ENCODE assay signal across 9 cellular contexts in the genomic region with DNA sequence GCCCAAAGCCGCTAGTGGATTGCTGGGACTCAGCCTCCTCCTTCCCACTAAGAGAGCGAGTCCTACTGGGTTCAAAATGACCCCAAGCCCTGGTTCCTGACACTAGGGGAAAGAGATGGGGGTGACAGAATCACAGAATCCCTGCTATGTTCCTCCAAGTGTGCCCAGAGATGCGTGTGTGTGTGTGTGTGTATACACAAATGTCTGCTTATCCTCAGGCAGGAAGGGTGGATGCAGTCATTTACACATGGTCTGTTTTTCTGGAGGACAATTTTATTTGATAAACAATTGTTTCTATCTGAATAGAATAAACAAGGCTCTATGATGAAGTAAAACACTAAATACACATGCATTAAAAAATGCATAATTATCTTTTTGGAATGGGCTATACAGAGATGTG. TPM values are rescaled to one million over a fixed set of nuclear protein-coding genes. Genes with fewer than 3 reads are reported as not detected.
DNase-seq lines count a peak whose midpoint lies in the region; ATAC-seq and TF ChIP-seq lines count a peak whose summit lies in the region.
"Had no signal": no experiment of that assay in that cellular context is flagged by ENCODE, and none has a peak within 500 bp of the region (broad histone marks: within the 10 kb centered on the region; RNA-seq: fewer than 3 reads in every experiment).

No MANE protein-coding gene starts in this region.

- H3K9me3 ChIP-seq in CD4-positive, alpha-beta T cell (ENCODE audit: control insufficient read depth, low read length), result no peaks in the 10 kb centered on the region
- H3K9me3 ChIP-seq in HUES64 (ENCODE audit: insufficient read depth, low read depth, low read length) (no peaks in the 10 kb centered on the region), duodenal mucosa (ENCODE audit: control insufficient read depth in 1 of 2, low read length in 2 of 2) (no peaks in the 10 kb centered on the region)

- POLR2A ChIA-PET in CD4-positive, alpha-beta T cell (lab: Charles Lee), result interaction anchor here (0.9 kb wide), 1 partner anchor 31 kb away, joined by 3 read pairs; no protein-coding TSS in a partner anchor

- H3K27ac Mint-ChIP-seq in CD4-positive, alpha-beta T cell, result no peak overlapping the region
- H3K27ac Mint-ChIP-seq in osteocyte (ENCODE audit: unreplicated experiment), result peak overlapping the region; percentile 94

- no peak overlapping the region for H3K27ac ChIP-seq in CD4-positive, alpha-beta T cell (ENCODE audit: low read depth, low read length)
- H3K27ac ChIP-seq in HUES64 (ENCODE audit: low read depth, low read length) (no peak overlapping the region), duodenal mucosa (ENCODE audit: low read depth, low read length) (peak overlapping the region; percentile 50)

- CTCF ChIA-PET in CD4-positive, alpha-beta T cell (lab: Charles Lee), result interaction anchor here (1.6 kb wide), 1 partner anchor 23 kb away, joined by 4 read pairs; no protein-coding TSS in a partner anchor

- peaks cover 62% of the 10 kb centered on the region for H3K27me3 ChIP-seq in CD4-positive, alpha-beta T cell (ENCODE audit: control insufficient read depth, insufficient read depth, low read length)
- peaks cover 28% of the 10 kb centered on the region for H3K27me3 ChIP-seq in HUES64 (ENCODE audit: insufficient read depth, low read length)
- no peaks in the 10 kb centered on the region for H3K27me3 ChIP-seq in duodenal mucosa (ENCODE audit: control insufficient read depth in 1 of 2, insufficient read depth in 2 of 2, low read length in 2 of 2)

- H3K36me3 Mint-ChIP-seq in CD4-positive, alpha-beta T cell (ENCODE audit: low read depth), result no peaks in the 10 kb centered on the region
- H3K36me3 Mint-ChIP-seq in osteocyte (ENCODE audit: unreplicated experiment), result peaks cover 20% of the 10 kb centered on the region

- 0 out of 2 replicates have a peak overlapping the region, but pooled peaks have one; percentile 17 for H3K9ac ChIP-seq in HUES64 (ENCODE audit: low read depth, low read length)
- no peak overlapping the region for H3K9ac ChIP-seq in duodenal mucosa (ENCODE audit: low read depth in 1 of 2, low read length in 2 of 2)

- no peak for ATAC-seq in CD4-positive, alpha-beta T cell (ENCODE audit: poor library complexity)
- ATAC-seq in GM21423 (IDR thresholded peaks at IDR 0.05; ENCODE audit: unreplicated experiment), result no peak
- no peak for ATAC-seq in GM21619 (IDR thresholded peaks at IDR 0.05; ENCODE audit: unreplicated experiment)

- in situ Hi-C loops in ACHN (cut with HindIII; ENCODE audit: low pct_ligation_motif_present, low pct_unique_long_range_greater_than_20kb, low sequenced_read_pairs), result no loop called here

- no peak for TF ChIP-seq CTCF in CD4-positive, alpha-beta T cell (IDR thresholded peaks at IDR 0.05)
- TF ChIP-seq CTCF in osteocyte (IDR thresholded peaks at IDR 0.05), result no peak

- peaks cover 33% of the 10 kb centered on the region for H3K4me1 Mint-ChIP-seq in CD4-positive, alpha-beta T cell (ENCODE audit: low read depth)
- H3K4me1 Mint-ChIP-seq in osteocyte (ENCODE audit: unreplicated experiment), result peaks cover 88% of the 10 kb centered on the region

- DNase-seq in CD4-positive, alpha-beta T cell, result no peak
- no peak for DNase-seq in osteocyte (ENCODE audit: extremely low spot score, unreplicated experiment)
- DNase-seq in ACHN, result no peak
- DNase-seq in stimulated activated naive CD4-positive, alpha-beta T cell treated with Interleukin-2 at 50 U/mL for 16 hours (lab: John Stamatoyannopoulos, UW), result no peak
- DNase-seq: activated CD4-positive, CD25-positive, alpha-beta regulatory T cell had no signal

- H3K4me3 ChIP-seq in HUES64 (ENCODE audit: low read length) (0 out of 2 replicates have a peak overlapping the region, but pooled peaks have one; percentile 4), duodenal mucosa (ENCODE audit: low read depth in 1 of 2, low read length in 2 of 2) (no peak overlapping the region)

- H3K36me3 ChIP-seq in HUES64 (ENCODE audit: insufficient read depth, low read length) (peaks cover 7% of the 10 kb centered on the region; the same call in 1 of the 2 replicates), duodenal mucosa (ENCODE audit: control insufficient read depth in 1 of 2, insufficient read depth in 2 of 2, low read length in 2 of 2) (peaks cover 2 to 3% of the 10 kb centered on the region in 2 donors)

- no peaks in the 10 kb centered on the region for H3K9me3 Mint-ChIP-seq in CD4-positive, alpha-beta T cell
- H3K9me3 Mint-ChIP-seq in osteocyte (ENCODE audit: unreplicated experiment), result no peaks in the 10 kb centered on the region

- peaks cover 61% of the 10 kb centered on the region for H3K4me1 ChIP-seq in HUES64 (ENCODE audit: insufficient read depth, low read length)
- H3K4me1 ChIP-seq in duodenal mucosa (ENCODE audit: control insufficient read depth in 1 of 2, insufficient read depth in 2 of 2, low read length in 2 of 2), result peaks cover 41 to 46% of the 10 kb centered on the region in 2 donors

- intact Hi-C loops in CD4-positive, alpha-beta T cell (cut with DNase I, micrococcal nuclease), result no loop called here

- H3K4me3 Mint-ChIP-seq in CD4-positive, alpha-beta T cell, result peak overlapping the region; percentile 25
- peak overlapping the region; percentile 85 for H3K4me3 Mint-ChIP-seq in osteocyte (ENCODE audit: unreplicated experiment)

- peaks cover 83% of the 10 kb centered on the region for H3K27me3 Mint-ChIP-seq in CD4-positive, alpha-beta T cell
- no peaks in the 10 kb centered on the region for H3K27me3 Mint-ChIP-seq in osteocyte (ENCODE audit: unreplicated experiment)

- 71% methylated on average over 3 of the region's 3 CpGs for WGBS in HUES64

RNA-seq across cellular contexts. Expression of a gene that starts 1.2 kb away (rescaled TPM):
- not detected for total RNA-seq in CD4-positive, alpha-beta T cell
- polyA plus RNA-seq in HUES64 (2013, experiment 1 of 2), result 12.1 TPM
- polyA plus RNA-seq in HUES64 (2013, experiment 2 of 2), result 16.0 TPM
- 112 and 118 TPM in 2 replicates for total RNA-seq in osteocyte

RNA-seq across cellular contexts. Expression of a gene that starts 35.4 kb away (rescaled TPM):
- 10 to 100 TPM; 34.4 to 38.4 TPM for total RNA-seq in CD4-positive, alpha-beta T cell
- polyA plus RNA-seq in HUES64 (2013, experiment 1 of 2), result 19.8 TPM
- 21.2 TPM for polyA plus RNA-seq in HUES64 (2013, experiment 2 of 2)
- total RNA-seq in osteocyte, result 37.6 and 38.2 TPM in 2 replicates

Comparison
In these comparisons a context has a peak if more than half of its experiments do, and no peak if none do; other contexts are left out.
1. RNA of a gene that starts 1.2 kb away (total RNA-seq): 112 to 118 TPM in osteocyte; not detected in CD4-positive, alpha-beta T cell; every median in the first group is over 100 times any median in the second.